13 cellular contexts compared by ENCODE assay signal in genomic region chr5:169742773-169743296, GRCh38.
DNase-seq lines count a peak whose midpoint lies in the region; ATAC-seq and TF ChIP-seq lines count a peak whose summit lies in the region.
"Had no signal": no experiment of that assay in that cellular context is flagged by ENCODE, and none has a peak within 500 bp of the region (broad histone marks: within the 10 kb centered on the region; RNA-seq: fewer than 3 reads in every experiment).

No MANE protein-coding gene starts in this region.

- peak overlapping the region; percentile 64 for H3K4me2 ChIP-seq in osteoblast (ENCODE audit: insufficient read depth, low read length)

- peaks cover 6% of the 10 kb centered on the region for H3K4me1 Mint-ChIP-seq in activated naive CD8-positive, alpha-beta T cell treated with anti-CD3 and anti-CD28 coated beads for 36 hours

- H3K9me3 Mint-ChIP-seq in activated naive CD8-positive, alpha-beta T cell treated with anti-CD3 and anti-CD28 coated beads for 36 hours, result no peaks in the 10 kb centered on the region
- H3K9me3 Mint-ChIP-seq: activated CD8-positive, alpha-beta T cell treated with anti-CD3 and anti-CD28 coated beads for 36 hours; activated naive CD4-positive, alpha-beta T cell treated with anti-CD3 and anti-CD28 coated beads for 36 hours had no signal

- no peak for ATAC-seq in GM21723 (IDR thresholded peaks at IDR 0.05; ENCODE audit: unreplicated experiment)
- ATAC-seq: activated CD8-positive, alpha-beta T cell treated with anti-CD3 and anti-CD28 coated beads for 36 hours had no signal

- no peaks in the 10 kb centered on the region for H3K79me2 ChIP-seq in osteoblast (ENCODE audit: insufficient read depth, low read length)

- H3K9me3 ChIP-seq in osteoblast (ENCODE audit: low read depth, low read length), result no peaks in the 10 kb centered on the region

- H4K20me1 ChIP-seq in osteoblast (ENCODE audit: insufficient read depth, low read length), result no peaks in the 10 kb centered on the region

- peaks cover 48% of the 10 kb centered on the region for H3K36me3 Mint-ChIP-seq in activated naive CD8-positive, alpha-beta T cell treated with anti-CD3 and anti-CD28 coated beads for 36 hours

- peaks cover 42% of the 10 kb centered on the region for H3K4me1 ChIP-seq in osteoblast (ENCODE audit: insufficient read depth, low read length)

- H3K27me3 ChIP-seq in osteoblast (ENCODE audit: insufficient read depth, low read length), result no peaks in the 10 kb centered on the region

- no peak overlapping the region for H3K4me3 Mint-ChIP-seq in activated naive CD8-positive, alpha-beta T cell treated with anti-CD3 and anti-CD28 coated beads for 36 hours
- H3K4me3 Mint-ChIP-seq: activated CD8-positive, alpha-beta T cell treated with anti-CD3 and anti-CD28 coated beads for 36 hours; activated naive CD4-positive, alpha-beta T cell treated with anti-CD3 and anti-CD28 coated beads for 36 hours had no signal

- no peak for TF ChIP-seq CTCF in osteoblast (IDR thresholded peaks at IDR 0.05; ENCODE audit: extremely low read depth, low read depth, low read length)

- H3K27ac ChIP-seq in epithelial cell of prostate (peak overlapping the region; percentile 71), osteoblast (ENCODE audit: low read depth, low read length) (peak overlapping the region; percentile 84)

- peak overlapping the region; percentile 32 for H2AFZ ChIP-seq in osteoblast (ENCODE audit: low read length)

- peak overlapping the region; percentile 16 for H3K4me3 ChIP-seq in osteoblast (ENCODE audit: insufficient read depth, low read length)

- no peak overlapping the region for H3K27ac Mint-ChIP-seq in activated naive CD8-positive, alpha-beta T cell treated with anti-CD3 and anti-CD28 coated beads for 36 hours
- H3K27ac Mint-ChIP-seq: activated CD8-positive, alpha-beta T cell treated with anti-CD3 and anti-CD28 coated beads for 36 hours; activated naive CD4-positive, alpha-beta T cell treated with anti-CD3 and anti-CD28 coated beads for 36 hours had no signal

- H3K36me3 ChIP-seq in osteoblast (ENCODE audit: insufficient read depth, low read length), result no peaks in the 10 kb centered on the region

- DNase-seq in DMS 273 treated with DMSO at 0.1 percent for 48 hours (lab: John Stamatoyannopoulos, UW) (peak; percentile 42), NCI-H69 (lab: John Stamatoyannopoulos, UW) (peak; percentile 94), epithelial cell of prostate (ENCODE audit: low read depth, low spot score) (peak; percentile 62), osteoblast (ENCODE audit: insufficient read length, low spot score, missing footprints) (peak; percentile 73), NOMO-1 treated with dmso at 0.1 percent for 144 hours (lab: John Stamatoyannopoulos, UW; ENCODE audit: unreplicated experiment) (no peak), NOMO-1 treated with DMSO at 0.1 percent for 48 hours (lab: John Stamatoyannopoulos, UW; ENCODE audit: unreplicated experiment) (no peak)
- DNase-seq in activated naive CD8-positive, alpha-beta T cell treated with anti-CD3 and anti-CD28 coated beads for 36 hours, result no peak
- DNase-seq: activated CD8-positive, alpha-beta T cell treated with anti-CD3 and anti-CD28 coated beads for 36 hours; activated naive CD4-positive, alpha-beta T cell treated with anti-CD3 and anti-CD28 coated beads for 36 hours; DMS79; effector CD4-positive, alpha-beta T cell; NCI-H1436 had no signal

- H3K27me3 Mint-ChIP-seq in activated naive CD8-positive, alpha-beta T cell treated with anti-CD3 and anti-CD28 coated beads for 36 hours, result no peaks in the 10 kb centered on the region
- H3K27me3 Mint-ChIP-seq: activated CD8-positive, alpha-beta T cell treated with anti-CD3 and anti-CD28 coated beads for 36 hours had no signal

Comparison
In these comparisons a context has a peak if more than half of its experiments do, and no peak if none do; other contexts are left out.
1. DNase-seq: peak in DMS 273 treated with DMSO at 0.1 percent for 48 hours (single experiment), NCI-H69 (single experiment), epithelial cell of prostate (single experiment) and osteoblast (single experiment); none in NOMO-1 treated with dmso at 0.1 percent for 144 hours (single experiment), activated naive CD8-positive, alpha-beta T cell treated with anti-CD3 and anti-CD28 coated beads for 36 hours (single experiment) and NOMO-1 treated with DMSO at 0.1 percent for 48 hours (single experiment).